ENCODE assay signal across 1 cellular context in the genomic region with DNA sequence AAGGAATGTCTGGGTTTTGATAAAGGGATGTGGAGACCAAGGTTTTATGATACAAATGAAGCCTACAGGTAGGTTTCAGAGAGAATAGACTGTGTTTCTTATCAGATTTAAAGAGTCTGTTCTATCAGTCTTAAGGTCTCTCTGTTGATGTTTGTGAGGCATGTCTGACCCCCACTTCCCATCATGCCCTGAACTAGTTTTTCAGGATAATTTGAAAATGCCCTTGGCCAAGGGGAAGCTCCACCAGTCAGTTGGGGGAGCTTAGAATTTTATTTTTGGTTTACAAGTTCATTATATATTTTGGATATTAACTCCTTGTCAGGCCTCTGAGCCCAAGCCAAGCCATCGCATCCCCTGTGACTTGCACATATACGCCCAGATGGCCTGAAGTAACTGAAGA.
TF ChIP-seq lines count a peak whose summit lies in the region.

No MANE protein-coding gene starts in this region.

TF ChIP-seq in H1, 55 proteins besides CTCF, POLR2A, EP300 and RAD21:
- TF ChIP-seq CEBPB (IDR thresholded peaks at IDR 0.05; ENCODE audit: low read depth, low read length) (no peak), RNF2 (IDR thresholded peaks at IDR 0.05; ENCODE audit: borderline replicate concordance, low read depth, low read length, missing control alignments, poor library complexity, severe bottlenecking) (no peak), SIN3A (conservative IDR thresholded peaks at IDR 0.05 in 1 of 2, IDR thresholded peaks at IDR 0.05 in 1 of 2; ENCODE audit: low read depth in 1 of 2, low read length in 2 of 2) (no peak), TBP (IDR thresholded peaks at IDR 0.05; ENCODE audit: low read depth, low read length) (no peak), KDM4A (IDR thresholded peaks at IDR 0.05; ENCODE audit: low read depth, low read length, severe bottlenecking) (no peak), POLR2AphosphoS5 (IDR thresholded peaks at IDR 0.05; ENCODE audit: low read depth, low read length) (no peak), YY1 (IDR thresholded peaks at IDR 0.05; ENCODE audit: low read depth, low read length) (no peak), RXRA (IDR thresholded peaks at IDR 0.05; ENCODE audit: insufficient read depth, low read depth, low read length) (no peak), EZH2 (IDR thresholded peaks at IDR 0.05; ENCODE audit: low read depth, low read length, severe bottlenecking) (no peak), BACH1 (IDR thresholded peaks at IDR 0.05; ENCODE audit: low read length) (no peak), SIX5 (IDR thresholded peaks at IDR 0.05; ENCODE audit: low read depth, low read length) (no peak), RBBP5 (IDR thresholded peaks at IDR 0.05; ENCODE audit: borderline replicate concordance, low read depth, low read length) (no peak), RFX5 (IDR thresholded peaks at IDR 0.05; ENCODE audit: borderline replicate concordance, low read depth, low read length) (no peak), CHD1 (IDR thresholded peaks at IDR 0.05; ENCODE audit: low read depth, low read length) (no peak), NRF1 (IDR thresholded peaks at IDR 0.05; ENCODE audit: low read depth, low read length) (no peak), ASH2L (IDR thresholded peaks at IDR 0.05; ENCODE audit: low read length) (no peak)
- TF ChIP-seq, protein P1, sequence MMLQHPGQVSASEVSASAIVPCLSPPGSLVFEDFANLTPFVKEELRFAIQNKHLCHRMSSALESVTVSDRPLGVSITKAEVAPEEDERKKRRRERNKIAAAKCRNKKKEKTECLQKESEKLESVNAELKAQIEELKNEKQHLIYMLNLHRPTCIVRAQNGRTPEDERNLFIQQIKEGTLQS (IDR thresholded peaks at IDR 0.05; ENCODE audit: insufficient read depth, low read depth, low read length), result no peak
- TF ChIP-seq, protein P2, sequence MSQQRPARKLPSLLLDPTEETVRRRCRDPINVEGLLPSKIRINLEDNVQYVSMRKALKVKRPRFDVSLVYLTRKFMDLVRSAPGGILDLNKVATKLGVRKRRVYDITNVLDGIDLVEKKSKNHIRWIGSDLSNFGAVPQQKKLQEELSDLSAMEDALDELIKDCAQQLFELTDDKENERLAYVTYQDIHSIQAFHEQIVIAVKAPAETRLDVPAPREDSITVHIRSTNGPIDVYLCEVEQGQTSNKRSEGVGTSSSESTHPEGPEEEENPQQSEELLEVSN (IDR thresholded peaks at IDR 0.05), result no peak
- TF ChIP-seq, protein P3, sequence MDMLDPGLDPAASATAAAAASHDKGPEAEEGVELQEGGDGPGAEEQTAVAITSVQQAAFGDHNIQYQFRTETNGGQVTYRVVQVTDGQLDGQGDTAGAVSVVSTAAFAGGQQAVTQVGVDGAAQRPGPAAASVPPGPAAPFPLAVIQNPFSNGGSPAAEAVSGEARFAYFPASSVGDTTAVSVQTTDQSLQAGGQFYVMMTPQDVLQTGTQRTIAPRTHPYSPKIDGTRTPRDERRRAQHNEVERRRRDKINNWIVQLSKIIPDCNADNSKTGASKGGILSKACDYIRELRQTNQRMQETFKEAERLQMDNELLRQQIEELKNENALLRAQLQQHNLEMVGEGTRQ (IDR thresholded peaks at IDR 0.05; ENCODE audit: low read length), result no peak
- TF ChIP-seq, protein P4, sequence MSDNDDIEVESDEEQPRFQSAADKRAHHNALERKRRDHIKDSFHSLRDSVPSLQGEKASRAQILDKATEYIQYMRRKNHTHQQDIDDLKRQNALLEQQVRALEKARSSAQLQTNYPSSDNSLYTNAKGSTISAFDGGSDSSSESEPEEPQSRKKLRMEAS (IDR thresholded peaks at IDR 0.05), result no peak
